In the genomic region with DNA sequence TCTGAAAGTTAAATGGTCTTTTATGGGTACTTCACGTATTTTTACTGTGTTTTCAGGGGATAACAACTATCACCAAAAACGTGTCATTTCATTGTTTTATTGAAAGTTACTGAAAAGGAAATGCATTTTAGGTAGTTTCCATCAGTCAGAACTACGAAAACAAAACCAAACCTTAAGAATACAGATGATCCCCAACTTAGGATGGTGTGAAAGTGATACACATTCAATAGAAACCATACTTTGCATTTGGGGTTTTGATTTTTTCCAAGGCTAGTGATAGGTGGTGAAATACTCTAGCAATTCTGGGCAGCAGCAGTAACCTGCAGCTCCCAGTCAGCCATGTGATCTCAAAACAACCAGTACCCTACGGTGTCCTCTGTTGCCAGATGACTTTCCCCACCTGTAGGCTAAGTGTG, we compare ENCODE assay signal across 9 cellular contexts. TPM values are rescaled to one million over a fixed set of nuclear protein-coding genes. Genes with fewer than 3 reads are reported as not detected.
DNase-seq lines count a peak whose midpoint lies in the region; ATAC-seq and TF ChIP-seq lines count a peak whose summit lies in the region.
"Had no signal": no experiment of that assay in that cellular context is flagged by ENCODE, and none has a peak within 500 bp of the region (broad histone marks: within the 10 kb centered on the region; RNA-seq: fewer than 3 reads in every experiment).

No MANE protein-coding gene starts in this region.

- peaks cover 22% of the 10 kb centered on the region for H3K4me1 ChIP-seq in foreskin keratinocyte

- TF ChIP-seq CTCF in GM10266 (IDR thresholded peaks at IDR 0.05; ENCODE audit: control insufficient read depth, insufficient read depth, low read depth, missing control alignments) (no peak), foreskin keratinocyte (conservative IDR thresholded peaks at IDR 0.05) (no peak)

- DNase-seq in stimulated activated CD4-positive, alpha-beta T cell treated with anti-CD3 and anti-CD28 coated beads, Interleukin-4, amount 100 ng/mL, for 24 hours: peak; percentile 37
- no peak for DNase-seq in stimulated activated CD4-positive, alpha-beta T cell treated with anti-CD3 and anti-CD28 coated beads, Interleukin-12 subunit alpha, Interleukin-12 subunit beta, amount 100 ng/mL, for 4 hours
- DNase-seq in T-cell (peak in 12 of 34 experiments; percentile 12 to 49 (median 24)), NCI-H2196 (lab: John Stamatoyannopoulos, UW; ENCODE audit: unreplicated experiment) (no peak), GM10266 (ENCODE audit: extremely low spot score) (no peak), NCI-H1694 treated with DMSO at 0.1 percent for 48 hours (lab: John Stamatoyannopoulos, UW) (no peak), foreskin keratinocyte (no peak)
- DNase-seq: GM23248 had no signal

- H3K27me3 Mint-ChIP-seq in T-cell: no peaks in the 10 kb centered on the region

- peaks cover 94 to 98% (median 97%) of the 10 kb centered on the region in 3 donors for H3K4me1 Mint-ChIP-seq in T-cell

- no peaks in the 10 kb centered on the region for H3K36me3 Mint-ChIP-seq in T-cell

- CTCF ChIA-PET in T-cell (lab: Charles Lee): interaction anchor here in 1 of 2 donors (0.7 to 1.9 kb wide), 3 partner anchors 14 to 35 kb away, joined by 5 read pairs; a partner anchor contains a TSS

- peak; percentile 46 for ATAC-seq in HG02870 (IDR thresholded peaks at IDR 0.05; ENCODE audit: unreplicated experiment)
- ATAC-seq in T-cell (replicated peaks in 1 of 4): peak in 3 of 4 experiments; percentile 17 to 51 (median 28)
- no peak for ATAC-seq in foreskin keratinocyte

- H3K4me3 Mint-ChIP-seq in T-cell: peak overlapping the region; percentile 63 to 66 (median 64)

- H3K27me3 ChIP-seq in foreskin keratinocyte: no peaks in the 10 kb centered on the region

- H3K9me3 Mint-ChIP-seq in T-cell: peaks cover 0 to 12% (median 4%) of the 10 kb centered on the region in 3 donors

- POLR2A ChIA-PET in T-cell (lab: Charles Lee): interaction anchor here in 1 of 2 donors (0.6 to 0.7 kb wide), 3 partner anchors 23 to 672 kb away, joined by 3 to 5 read pairs (median 3); no protein-coding TSS in a partner anchor

- H3K27ac ChIP-seq in foreskin keratinocyte: no peak overlapping the region
- H3K27ac ChIP-seq: GM23248 had no signal

- peak overlapping the region; percentile 96 to 98 for H3K27ac Mint-ChIP-seq in T-cell

RNA-seq across cellular contexts. Expression of a gene that starts 25.9 kb away (rescaled TPM):
- total RNA-seq in T-cell (1 to 10 TPM; 4.5 to 8.6 (median 6.2) TPM), foreskin keratinocyte (18.2 and 18.4 TPM in 2 replicates)
- 10.6 and 11.4 TPM in 2 replicates for polyA plus RNA-seq in foreskin keratinocyte

RNA-seq across cellular contexts. Expression of a gene that starts 32.3 kb away (rescaled TPM):
- total RNA-seq in T-cell: 10 to 100 TPM; 12.0 to 35.2 (median 30.2) TPM
- total RNA-seq in foreskin keratinocyte: 4.5 and 5.6 TPM in 2 replicates
- polyA plus RNA-seq in foreskin keratinocyte: 2.4 TPM in 2 replicates
